Comparison of ENCODE assay signal across 8 cellular contexts in genomic region chr5:115544371-115545064, GRCh38. TPM values are rescaled to one million over a fixed set of nuclear protein-coding genes. Genes with fewer than 3 reads are reported as not detected.
DNase-seq lines count a peak whose midpoint lies in the region; ATAC-seq, FAIRE-seq and TF ChIP-seq lines count a peak whose summit lies in the region.

Gene FEM1C (minus strand): TSS chr5:115544775. CDS start chr5:115543493, 1,282 bp downstream.

- TF ChIP-seq CTCF in WI38 (IDR thresholded peaks at IDR 0.05; ENCODE audit: low read depth, low read length): no peak
- TF ChIP-seq CTCF in bronchial epithelial cell (IDR thresholded peaks at IDR 0.05; ENCODE audit: insufficient read depth, low read length, severe bottlenecking): no peak

- ATAC-seq in GM18873 (IDR thresholded peaks at IDR 0.05; ENCODE audit: low FRiP score, unreplicated experiment) (peak; percentile 95), HG03139 (IDR thresholded peaks at IDR 0.05; ENCODE audit: unreplicated experiment) (peak; percentile 95)

- peaks cover 3% of the 10 kb centered on the region for H3K36me3 ChIP-seq in bronchial epithelial cell (ENCODE audit: control insufficient read depth, insufficient read depth, low read length)

- peak; percentile 93 for DNase-seq in ACHN
- DNase-seq in NCI-H2227 (lab: John Stamatoyannopoulos, UW; ENCODE audit: unreplicated experiment): peak; percentile 94
- DNase-seq in bronchial epithelial cell (ENCODE audit: low read depth): peak; percentile 90
- peak; percentile 98 for DNase-seq in iPS-NIHi7 (ENCODE audit: extremely low spot score)
- peak; percentile 91 for DNase-seq in smooth muscle cell of the brain vasculature (ENCODE audit: low read depth, low spot score)

- peak within 1 kb of the TSS; percentile 84 for H3K4me3 ChIP-seq in WI38 (ENCODE audit: low read depth, low read length)
- peak within 1 kb of the TSS; percentile 70 for H3K4me3 ChIP-seq in bronchial epithelial cell (ENCODE audit: low read depth, low read length)

- no peak for FAIRE-seq in bronchial epithelial cell (lab: Jason Lieb, UNC)

- H3K27me3 ChIP-seq in bronchial epithelial cell (ENCODE audit: control insufficient read depth, insufficient read depth, low read length): no peaks in the 10 kb centered on the region

- in situ Hi-C loops in ACHN (cut with HindIII; ENCODE audit: low pct_ligation_motif_present, low pct_unique_long_range_greater_than_20kb, low sequenced_read_pairs): no loop called here

RNA-seq across cellular contexts. Expression of gene FEM1C, which starts in this region (rescaled TPM):
- 11.8 and 14.5 TPM in 2 replicates for total RNA-seq in bronchial epithelial cell

Comparison
In these comparisons a context has a peak if more than half of its experiments do, and no peak if none do; other contexts are left out.
1. Peak in every context shown above with its lines: DNase-seq, ATAC-seq and H3K4me3 ChIP-seq.